Comparison of ENCODE assay signal across 9 cellular contexts in genomic region chr22:26610072-26610958, GRCh38. TPM values are rescaled to one million over a fixed set of nuclear protein-coding genes. Genes with fewer than 3 reads are reported as not detected.
A peak's percentile ranks its signal among the peaks of the same experiment; 100 is the strongest.
DNase-seq lines count a peak whose midpoint lies in the region; ATAC-seq, FAIRE-seq and TF ChIP-seq lines count a peak whose summit lies in the region.
"Had no signal": no experiment of that assay in that cellular context is flagged by ENCODE, and none has a peak within 500 bp of the region (broad histone marks: within the 10 kb centered on the region; RNA-seq: fewer than 3 reads in every experiment).

No MANE protein-coding gene starts in this region.

- intact Hi-C loops in heart left ventricle (cut with DNase I) (no loop called here), cardiac septum (cut with DNase I) (no loop called here), K562 (cut with micrococcal nuclease) (no loop called here), posterior cingulate gyrus (cut with DNase I) (no loop called here)

- H2AFZ ChIP-seq in OCI-LY1 (ENCODE audit: low read length) = no peak overlapping the region
- H2AFZ ChIP-seq in K562 (ENCODE audit: low read depth, low read length) = no peak overlapping the region

- H3K36me3 ChIP-seq in heart left ventricle (no peaks in the 10 kb centered on the region), OCI-LY1 (ENCODE audit: insufficient read depth, low read length) (no peaks in the 10 kb centered on the region), K562 (ENCODE audit: control insufficient read depth, insufficient read depth, low read length) (no peaks in the 10 kb centered on the region)
- H3K36me3 ChIP-seq: adrenal gland had no signal

- DNase-seq in heart left ventricle (peak in 3 of 5 donors; percentile 37 to 49 (median 47)), cardiac septum (ENCODE audit: low spot score) (no peak), K562 (ENCODE audit: extremely low read depth in 1 of 4, low spot score in 3 of 4) (no peak), posterior cingulate gyrus (peak in 9 of 10 donors; percentile 28 to 93 (median 65)), T-helper 9 cell (no peak), SHP77 (lab: John Stamatoyannopoulos, UW) (no peak)

- H3F3A ChIP-seq in OCI-LY1 (ENCODE audit: insufficient read depth, low read length) = no peaks in the 10 kb centered on the region

- H3K4me2 ChIP-seq in OCI-LY1 (ENCODE audit: low read length) (peak overlapping the region; percentile 10; the same call in 1 of the 2 replicates), K562 (ENCODE audit: insufficient read depth, low read length) (no peak overlapping the region)

- POLR2A ChIA-PET in K562 (lab: Yijun Ruan, JAX) = interaction anchor here (1.2 kb wide), 1 partner anchor 11 kb away, joined by 3 read pairs; no protein-coding TSS in a partner anchor

- H3K9ac ChIP-seq in OCI-LY1 (ENCODE audit: low read length) (no peak overlapping the region), K562 (ENCODE audit: insufficient read depth in 1 of 2, low read depth in 2 of 2, low read length in 2 of 2) (peak overlapping the region in 1 of 2 experiments; percentile 58; a peak in 2 of 4 replicates)

- no peaks in the 10 kb centered on the region for H4K20me1 ChIP-seq in OCI-LY1 (ENCODE audit: insufficient read depth, low read length)
- H4K20me1 ChIP-seq in K562 (replicated peaks; ENCODE audit: control insufficient read depth, insufficient read depth, low read length) = no peaks in the 10 kb centered on the region

- in situ Hi-C loops in K562 (cut with MboI) = no loop called here

- CTCF ChIA-PET in K562 (lab: Yijun Ruan, JAX; ENCODE audit: low intra/inter-chr PET ratio) = no interaction called here

- no peak for TF ChIP-seq CTCF in heart left ventricle (IDR thresholded peaks at IDR 0.05)
- no peak for TF ChIP-seq CTCF in OCI-LY1 (IDR thresholded peaks at IDR 0.05; ENCODE audit: low read length)
- TF ChIP-seq CTCF in K562 (IDR thresholded peaks at IDR 0.05 in 2 of 3, conservative IDR thresholded peaks at IDR 0.05 in 1 of 3; ENCODE audit: insufficient read depth in 2 of 3, low read depth in 1 of 3, low read length in 3 of 3) = no peak

- no peak for FAIRE-seq in K562 (lab: Jason Lieb, UNC)

- H3K27ac ChIP-seq in heart left ventricle (no peak overlapping the region), OCI-LY1 (ENCODE audit: low read depth, low read length, poor library complexity, severe bottlenecking) (no peak overlapping the region), K562 (ENCODE audit: extremely low read depth, low read depth, low read length) (no peak overlapping the region)
- H3K27ac ChIP-seq: adrenal gland had no signal

- no peak for TF ChIP-seq RAD21 in K562 (CRISPR knock-in tag; conservative IDR thresholded peaks at IDR 0.05 in 1 of 2, IDR thresholded peaks at IDR 0.05 in 1 of 2)

- H3K27me3 ChIP-seq in heart left ventricle (peaks cover 0 to 12% (median 2%) of the 10 kb centered on the region in 9 donors), OCI-LY1 (ENCODE audit: insufficient read depth, low read length) (no peaks in the 10 kb centered on the region), K562 (ENCODE audit: control insufficient read depth in 2 of 2, insufficient read depth in 2 of 2, low read length in 2 of 2) (no peaks in the 10 kb centered on the region)

- TF ChIP-seq EP300 in K562 (IDR thresholded peaks at IDR 0.05; ENCODE audit: low read length) = no peak

- H3K79me2 ChIP-seq in OCI-LY1 (ENCODE audit: insufficient read depth, low read length) = no peaks in the 10 kb centered on the region
- H3K79me2 ChIP-seq in K562 (ENCODE audit: control insufficient read depth, insufficient read depth, low read length) = no peaks in the 10 kb centered on the region

- H3K9me1 ChIP-seq in K562 (ENCODE audit: control insufficient read depth, insufficient read depth, low read length) = no peaks in the 10 kb centered on the region

- peak in 2 of 4 donors; percentile 54 to 68 for ATAC-seq in heart left ventricle
- peak; percentile 87 for ATAC-seq in HG02763 (IDR thresholded peaks at IDR 0.05; ENCODE audit: unreplicated experiment)
- no peak for ATAC-seq in K562

- H3K9me2 ChIP-seq in OCI-LY1 (ENCODE audit: low read depth, low read length) = no peaks in the 10 kb centered on the region

- no TSS peak for BruUV-seq in K562 (replicated peaks; lab: Mats Ljungman, UMichigan)

- WGBS in heart left ventricle, 4 donors = 65 to 79% (median 77%) methylated on average over 11 to 12 of the region's 12 CpGs
- 51% methylated on average over 12 of the region's 12 CpGs for WGBS in K562 (ENCODE audit: insufficient coverage, low coverage, missing lambda C conversion rate)

- no peaks in the 10 kb centered on the region for H3K9me3 ChIP-seq in heart left ventricle
- no peaks in the 10 kb centered on the region for H3K9me3 ChIP-seq in OCI-LY1 (ENCODE audit: low read length)
- no peaks in the 10 kb centered on the region for H3K9me3 ChIP-seq in K562 (replicated peaks; ENCODE audit: control insufficient read depth, insufficient read depth, low read depth, low read length)
- H3K9me3 ChIP-seq: adrenal gland had no signal

- H3K4me3 ChIP-seq in heart left ventricle (no peak overlapping the region), OCI-LY1 (ENCODE audit: low read depth, low read length, poor library complexity, severe bottlenecking) (no peak overlapping the region), K562 (no peak overlapping the region)
- H3K4me3 ChIP-seq: adrenal gland had no signal

- TF ChIP-seq POLR2A in heart left ventricle (IDR thresholded peaks at IDR 0.05) (no peak), K562 (conservative IDR thresholded peaks at IDR 0.05) (no peak)

- H3K4me1 ChIP-seq in heart left ventricle = peaks cover 0 to 15% (median 0%) of the 10 kb centered on the region in 12 donors
- peaks cover 29% of the 10 kb centered on the region for H3K4me1 ChIP-seq in OCI-LY1 (ENCODE audit: insufficient read depth, low read length, severe bottlenecking)
- H3K4me1 ChIP-seq in K562 (replicated peaks in 1 of 2; ENCODE audit: control insufficient read depth in 2 of 2, insufficient read depth in 2 of 2, low read length in 2 of 2) = peaks cover 11 to 13% of the 10 kb centered on the region in 2 experiments; a peak in 4 of 5 replicates
- H3K4me1 ChIP-seq: adrenal gland had no signal

RNA-seq across cellular contexts. Expression of gene CRYBB1, which starts 7.5 kb away (rescaled TPM):
- 1 to 10 TPM in 2 of 9 donors, under 1 TPM in 4, not detected in 3; 0.19 to 3.2 (median 0.43) TPM for total RNA-seq in heart left ventricle
- under 1 TPM; 0.23 to 0.42 TPM for polyA plus RNA-seq in heart left ventricle
- 0.67 TPM for total RNA-seq in cardiac septum
- total RNA-seq in K562 (2011; cell fraction: chromatin; rRNA removed; ENCODE audit: low replicate concordance) = not detected in 2 replicates
- total RNA-seq in K562 (2011; cell fraction: nucleolus; rRNA removed) = not detected in 2 replicates
- not detected in 2 replicates for total RNA-seq in K562 (2011; cell fraction: nucleoplasm; rRNA removed)
- total RNA-seq in K562 (2014; rRNA removed) = 0.29 and 0.45 TPM in 2 replicates
- total RNA-seq in K562 (2014; rRNA removed; fragmentation: Illumina TruSeq; extraction: Trizol) = not detected in 2 replicates
- not detected in 2 replicates for total RNA-seq in K562 (2015; rRNA removed; fragmentation: Illumina TruSeq; extraction: Trizol)
- total RNA-seq in K562 (2021) = 0.16 and 0.22 TPM in 2 replicates
- 0.12 and 0.17 TPM in 2 replicates for polyA plus RNA-seq in K562 (2011; rRNA removed)
- polyA plus RNA-seq in K562 (2011; cell fraction: cytosol; rRNA removed) = 0.53 and 1.1 TPM in 2 replicates
- polyA plus RNA-seq in K562 (2011; cell fraction: nucleus; rRNA removed) = not detected in 2 replicates
- polyA plus RNA-seq in K562 (2012) = 0.12 and 0.42 TPM in 2 replicates
- polyA plus RNA-seq in K562 (2014; fragmentation: Illumina TruSeq; extraction: Trizol) = 0.26 and 0.33 TPM in 2 replicates
- under 1 TPM; 0.18 to 0.41 TPM for polyA plus RNA-seq in K562 (2014; fragmentation: Nextera tagmentation; extraction: Ambion mirVana)
- polyA plus RNA-seq in K562 (2014; rRNA removed) = 0.38 and 0.42 TPM in 2 replicates
- not detected in 2 replicates for polyA minus RNA-seq in K562 (2011; rRNA and poly(A)+ RNA removed)
- polyA minus RNA-seq in K562 (2011; cell fraction: cytosol; rRNA and poly(A)+ RNA removed) = not detected in 2 replicates
- not detected in 2 replicates for polyA minus RNA-seq in K562 (2011; cell fraction: nucleus; rRNA and poly(A)+ RNA removed)

RNA-seq across cellular contexts. Expression of gene CRYBA4, which starts 11.4 kb away (rescaled TPM):
- total RNA-seq in heart left ventricle (not detected), cardiac septum (not detected), K562 (2014; rRNA removed) (0.73 and 1.6 TPM in 2 replicates), K562 (2014; rRNA removed; fragmentation: Illumina TruSeq; extraction: Trizol) (0.32 and 0.76 TPM in 2 replicates), K562 (2015; rRNA removed; fragmentation: Illumina TruSeq; extraction: Trizol) (0.34 and 0.69 TPM in 2 replicates), K562 (2021) (3.3 and 3.9 TPM in 2 replicates)
- polyA plus RNA-seq in heart left ventricle (not detected), K562 (2011; rRNA removed) (1.7 and 1.9 TPM in 2 replicates), K562 (2014; fragmentation: Illumina TruSeq; extraction: Trizol) (0.59 and 0.60 TPM in 2 replicates), K562 (2014; fragmentation: Nextera tagmentation; extraction: Ambion mirVana) (1 to 10 TPM; 1.6 to 2.1 TPM), K562 (2014; rRNA removed) (0.93 and 2.1 TPM in 2 replicates)
- total RNA-seq in K562 (2011; cell fraction: chromatin; rRNA removed; ENCODE audit: low replicate concordance) = 0.56 TPM in 1 of 2 replicates, not detected in the other
- total RNA-seq in K562 (2011; cell fraction: nucleolus; rRNA removed) = 0.67 TPM in 1 of 2 replicates, not detected in the other
- total RNA-seq in K562 (2011; cell fraction: nucleoplasm; rRNA removed) = not detected in 2 replicates
- polyA plus RNA-seq in K562 (2011; cell fraction: cytosol; rRNA removed) = 0.47 and 1.5 TPM in 2 replicates
- 0.35 and 1.1 TPM in 2 replicates for polyA plus RNA-seq in K562 (2011; cell fraction: nucleus; rRNA removed)
- polyA plus RNA-seq in K562 (2012) = 1.7 and 2.1 TPM in 2 replicates
- polyA minus RNA-seq in K562 (2011; rRNA and poly(A)+ RNA removed) = not detected in 2 replicates
- not detected in 2 replicates for polyA minus RNA-seq in K562 (2011; cell fraction: cytosol; rRNA and poly(A)+ RNA removed)
- polyA minus RNA-seq in K562 (2011; cell fraction: nucleus; rRNA and poly(A)+ RNA removed) = not detected in 2 replicates
- total RNA-seq: adrenal gland had no signal
- polyA plus RNA-seq: adrenal gland had no signal

RNA-seq across cellular contexts. Expression of gene TPST2, which starts 20.4 kb away (rescaled TPM):
- total RNA-seq in heart left ventricle (100 to 1,000 TPM in 1 of 9 donors, 10 to 100 TPM in 8; 12.1 to 103 (median 25.2) TPM), cardiac septum (22.0 TPM), K562 (2014; rRNA removed) (73.7 and 94.7 TPM in 2 replicates), K562 (2014; rRNA removed; fragmentation: Illumina TruSeq; extraction: Trizol) (26.3 and 26.6 TPM in 2 replicates), K562 (2015; rRNA removed; fragmentation: Illumina TruSeq; extraction: Trizol) (34.7 and 38.8 TPM in 2 replicates), K562 (2021) (88.7 and 92.1 TPM in 2 replicates)
- polyA plus RNA-seq in heart left ventricle (10 to 100 TPM; 24.3 to 51.7 TPM), K562 (2011; rRNA removed) (123 and 126 TPM in 2 replicates), K562 (2014; fragmentation: Illumina TruSeq; extraction: Trizol) (60.1 and 64.7 TPM in 2 replicates), K562 (2014; fragmentation: Nextera tagmentation; extraction: Ambion mirVana) (10 to 100 TPM; 14.2 to 18.2 TPM), K562 (2014; rRNA removed) (85.0 and 92.3 TPM in 2 replicates)
- total RNA-seq in K562 (2011; cell fraction: chromatin; rRNA removed; ENCODE audit: low replicate concordance) = 183 and 357 TPM in 2 replicates
- 260 and 261 TPM in 2 replicates for total RNA-seq in K562 (2011; cell fraction: nucleolus; rRNA removed)
- 278 and 313 TPM in 2 replicates for total RNA-seq in K562 (2011; cell fraction: nucleoplasm; rRNA removed)
- polyA plus RNA-seq in K562 (2011; cell fraction: cytosol; rRNA removed) = 164 and 307 TPM in 2 replicates
- 121 and 197 TPM in 2 replicates for polyA plus RNA-seq in K562 (2011; cell fraction: nucleus; rRNA removed)
- polyA plus RNA-seq in K562 (2012) = 61.7 and 68.9 TPM in 2 replicates
- 55.9 and 90.2 TPM in 2 replicates for polyA minus RNA-seq in K562 (2011; rRNA and poly(A)+ RNA removed)
- 71.9 and 98.8 TPM in 2 replicates for polyA minus RNA-seq in K562 (2011; cell fraction: cytosol; rRNA and poly(A)+ RNA removed)
- polyA minus RNA-seq in K562 (2011; cell fraction: nucleus; rRNA and poly(A)+ RNA removed) = 53.2 and 63.2 TPM in 2 replicates

RNA-seq across cellular contexts. Expression of gene MIAT, which starts 47.1 kb away (rescaled TPM):
- total RNA-seq in heart left ventricle = 1 to 10 TPM in 1 of 9 donors, under 1 TPM in 8; 0.12 to 2.7 (median 0.47) TPM
- under 1 TPM; 0.15 to 0.46 TPM for polyA plus RNA-seq in heart left ventricle
- total RNA-seq in cardiac septum = 1.3 TPM
- total RNA-seq in K562 (2011; cell fraction: chromatin; rRNA removed; ENCODE audit: low replicate concordance) = 3.3 and 4.4 TPM in 2 replicates
- 2.5 TPM in 2 replicates for total RNA-seq in K562 (2011; cell fraction: nucleolus; rRNA removed)
- total RNA-seq in K562 (2011; cell fraction: nucleoplasm; rRNA removed) = 4.2 and 6.1 TPM in 2 replicates
- total RNA-seq in K562 (2014; rRNA removed) = 0.24 and 0.32 TPM in 2 replicates
- 0.35 and 0.58 TPM in 2 replicates for total RNA-seq in K562 (2014; rRNA removed; fragmentation: Illumina TruSeq; extraction: Trizol)
- total RNA-seq in K562 (2015; rRNA removed; fragmentation: Illumina TruSeq; extraction: Trizol) = 0.30 and 0.58 TPM in 2 replicates
- 0.63 and 0.93 TPM in 2 replicates for total RNA-seq in K562 (2021)
- 0.55 and 0.63 TPM in 2 replicates for polyA plus RNA-seq in K562 (2011; rRNA removed)
- 0.21 and 0.40 TPM in 2 replicates for polyA plus RNA-seq in K562 (2011; cell fraction: cytosol; rRNA removed)
- 2.2 and 2.7 TPM in 2 replicates for polyA plus RNA-seq in K562 (2011; cell fraction: nucleus; rRNA removed)
- 0.68 and 0.78 TPM in 2 replicates for polyA plus RNA-seq in K562 (2012)
- polyA plus RNA-seq in K562 (2014; fragmentation: Illumina TruSeq; extraction: Trizol) = 0.19 and 0.39 TPM in 2 replicates
- under 1 TPM; 0.03 to 0.04 TPM for polyA plus RNA-seq in K562 (2014; fragmentation: Nextera tagmentation; extraction: Ambion mirVana)
- polyA plus RNA-seq in K562 (2014; rRNA removed) = 0.34 and 0.61 TPM in 2 replicates
- 0.95 and 1.1 TPM in 2 replicates for polyA minus RNA-seq in K562 (2011; rRNA and poly(A)+ RNA removed)
- polyA minus RNA-seq in K562 (2011; cell fraction: cytosol; rRNA and poly(A)+ RNA removed) = not detected in 2 replicates
- 1.6 TPM in 2 replicates for polyA minus RNA-seq in K562 (2011; cell fraction: nucleus; rRNA and poly(A)+ RNA removed)

Comparison
In these comparisons a context has a peak if more than half of its experiments do, and no peak if none do; other contexts are left out.
1. DNase-seq: peak in heart left ventricle (3 of 5) and posterior cingulate gyrus (9 of 10); none in cardiac septum (single experiment), K562 (0 of 4), T-helper 9 cell (single experiment) and SHP77 (0 of 2).